27 cellular contexts compared by ENCODE assay signal in genomic region chr10:26087666-26088065, GRCh38.
"Had no signal": no experiment of that assay in that cellular context is flagged by ENCODE, and none has a peak within 500 bp of the region (broad histone marks: within the 10 kb centered on the region; RNA-seq: fewer than 3 reads in every experiment).

No MANE protein-coding gene starts in this region.

- H3K27ac ChIP-seq: colonic mucosa, coronary artery, dorsolateral prefrontal cortex, epithelial cell of prostate, esophagus muscularis mucosa, esophagus squamous epithelium, foreskin keratinocyte, gastrocnemius medialis, gastroesophageal sphincter, heart left ventricle, heart right ventricle, hepatocyte had no signal

- H3K4me3 ChIP-seq: colonic mucosa, coronary artery, dorsolateral prefrontal cortex, esophagus muscularis mucosa, esophagus squamous epithelium, gastrocnemius medialis, gastroesophageal sphincter, heart left ventricle, heart right ventricle, hepatocyte had no signal

- H3K9me3 ChIP-seq: colonic mucosa, esophagus muscularis mucosa, esophagus squamous epithelium, gastrocnemius medialis, gastroesophageal sphincter, heart left ventricle, heart right ventricle had no signal

- H3K4me1 ChIP-seq: colonic mucosa, esophagus muscularis mucosa, esophagus squamous epithelium, foreskin keratinocyte, gastrocnemius medialis, gastroesophageal sphincter, heart left ventricle, heart right ventricle had no signal

- ATAC-seq: effector memory CD8-positive, alpha-beta T cell; esophagus mucosa; foreskin keratinocyte; gastrocnemius medialis; gastroesophageal sphincter; heart left ventricle; heart right ventricle had no signal

- FAIRE-seq: endometrium, endothelial cell of umbilical vein, frontal cortex had no signal

- H3K79me2 ChIP-seq: hepatocyte had no signal

- H3K36me3 ChIP-seq: colonic mucosa, esophagus muscularis mucosa, esophagus squamous epithelium, gastrocnemius medialis, gastroesophageal sphincter, heart left ventricle, heart right ventricle had no signal

- H2AFZ ChIP-seq: hepatocyte had no signal

- H3K27me3 ChIP-seq: colonic mucosa, esophagus muscularis mucosa, esophagus squamous epithelium, foreskin keratinocyte, gastrocnemius medialis, gastroesophageal sphincter, heart right ventricle, hepatocyte had no signal

- H3K4me2 ChIP-seq: hepatocyte had no signal

- DNase-seq: colonic mucosa; cortex of kidney; dermis blood vessel endothelial cell; dorsolateral prefrontal cortex; effector CD4-positive, alpha-beta T cell; effector CD8-positive, alpha-beta T cell; effector memory CD4-positive, alpha-beta T cell; effector memory CD8-positive, alpha-beta T cell; endodermal cell; erythroblast; esophagus squamous epithelium; foreskin fibroblast; foreskin keratinocyte; foreskin melanocyte; gastrocnemius medialis; glutamatergic neuron; heart left ventricle; heart right ventricle had no signal
